In genomic region chr17:59220328-59221158, GRCh38 we compare ENCODE assay signal across 8 cellular contexts. TPM values are rescaled to one million over a fixed set of nuclear protein-coding genes. Genes with fewer than 3 reads are reported as not detected.
A peak's percentile ranks its signal among the peaks of the same experiment; 100 is the strongest.
DNase-seq lines count a peak whose midpoint lies in the region; ATAC-seq and TF ChIP-seq lines count a peak whose summit lies in the region.

Gene GDPD1, plus strand, starts transcription at chr17:59220511. Its CDS starts 99 bp downstream, at chr17:59220610.

- no peaks in the 10 kb centered on the region for H4K20me1 ChIP-seq in BLaER1

- H3K4me2 ChIP-seq in BLaER1: peak within 1 kb of the TSS; percentile 87

- DNase-seq in GM19238 (ENCODE audit: insufficient read length, low spot score): peak; percentile 80
- DNase-seq in NCI-H460 (ENCODE audit: extremely low read depth, low read depth): peak; percentile 94
- peak; percentile 94 to 96 for DNase-seq in activated CD4-positive, alpha-beta T cell treated with anti-CD3 and anti-CD28 coated beads for 24 hours (ENCODE audit: low read depth in 2 of 2)
- peak; percentile 95 for DNase-seq in choroid plexus epithelial cell (ENCODE audit: low read depth)
- peak; percentile 96 for DNase-seq in kidney tubule cell (ENCODE audit: low spot score)
- DNase-seq in stimulated activated CD4-positive, alpha-beta T cell treated with anti-CD3 and anti-CD28 coated beads, Interleukin-1b, Interleukin-23, amount 100 ng/mL, for 1 hour (ENCODE audit: low read depth in 2 of 2): peak; percentile 94 to 97

- H3K27ac ChIP-seq in BLaER1: peak within 1 kb of the TSS; percentile 72

- H3K27me3 ChIP-seq in BLaER1: no peaks in the 10 kb centered on the region

- peak within 1 kb of the TSS; percentile 87 for H3K9ac ChIP-seq in BLaER1

- H3K4me3 ChIP-seq in BLaER1 (peak within 1 kb of the TSS; percentile 74), choroid plexus epithelial cell (ENCODE audit: low read depth, low read length) (peak within 1 kb of the TSS; percentile 81)

- peaks cover 13% of the 10 kb centered on the region for H3K4me1 ChIP-seq in BLaER1

- TF ChIP-seq CTCF in choroid plexus epithelial cell (conservative IDR thresholded peaks at IDR 0.05; ENCODE audit: low read depth, low read length): peak; percentile 46

- ATAC-seq in HG03439 (IDR thresholded peaks at IDR 0.05; ENCODE audit: unreplicated experiment): peak; percentile 93

- H3K36me3 ChIP-seq in BLaER1: 0 out of 2 replicates have a peak, but pooled peaks cover 7% of the 10 kb centered on the region

- no peaks in the 10 kb centered on the region for H3K9me3 ChIP-seq in BLaER1

RNA-seq across cellular contexts. Expression of gene GDPD1, which starts in this region (rescaled TPM):
- 18.2 and 21.3 TPM in 2 replicates for total RNA-seq in NCI-H460 (2014; rRNA removed; shearing (Covaris generic))
- 3.0 and 8.1 TPM in 2 replicates for polyA plus RNA-seq in NCI-H460 (2014; cell fraction: nucleus; rRNA removed)

Comparison
In these comparisons a context has a peak if more than half of its experiments do, and no peak if none do; other contexts are left out.
1. Peak in every context shown above with its lines: DNase-seq, ATAC-seq, H3K4me3 ChIP-seq and H3K27ac ChIP-seq.